6 cellular contexts compared by ENCODE assay signal in genomic region chrX:3541336-3541735, GRCh38.
"Had no signal": no experiment of that assay in that cellular context is flagged by ENCODE, and none has a peak within 500 bp of the region (broad histone marks: within the 10 kb centered on the region; RNA-seq: fewer than 3 reads in every experiment).

No MANE protein-coding gene starts in this region.

- H3K4me1 Mint-ChIP-seq: H9 had no signal

- H2AFZ ChIP-seq: GM23248 had no signal

- ATAC-seq: K562 had no signal

- H3K27ac ChIP-seq: GM23248 had no signal

- H3K4me3 Mint-ChIP-seq: H9 had no signal

- DNase-seq: GM23248, H9, HCEC 1CT, IMR-90, KG1 had no signal

- H3K27ac Mint-ChIP-seq: H9 had no signal

- H3K4me3 ChIP-seq: GM23248, K562 had no signal
